Comparison of ENCODE assay signal across 1 cellular context in the genomic region with DNA sequence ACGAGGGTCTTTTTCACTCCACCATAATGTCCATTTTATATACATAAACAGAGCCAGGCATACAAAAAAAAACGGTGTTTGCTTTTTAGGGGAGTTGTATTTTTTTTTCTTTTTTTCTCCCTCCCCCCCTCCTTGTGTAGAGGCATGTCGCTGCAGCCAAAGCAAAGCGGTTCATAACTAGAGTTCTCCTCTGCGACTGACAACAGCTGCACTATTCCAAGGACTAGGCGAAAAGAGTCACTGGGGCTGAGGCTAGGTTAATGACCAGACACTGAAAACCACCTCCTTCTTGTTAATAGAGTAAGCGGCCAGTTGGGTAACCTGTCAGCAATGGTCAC.
TF ChIP-seq lines count a peak whose summit lies in the region.

No MANE protein-coding gene starts in this region.

TF ChIP-seq in GM23338, 12 proteins besides CTCF, POLR2A, EP300 and RAD21 (continued from another document):
- TF ChIP-seq ZNF462 (CRISPR knock-in tag; IDR thresholded peaks at IDR 0.05): no peak
- no peak for TF ChIP-seq CREB1 (CRISPR knock-in tag; IDR thresholded peaks at IDR 0.05; ENCODE audit: low read depth)
- TF ChIP-seq JUNB (IDR thresholded peaks at IDR 0.05; ENCODE audit: unreplicated experiment): no peak
